15 cellular contexts compared by ENCODE assay signal in genomic region chr2:134146620-134147019, GRCh38.
DNase-seq lines count a peak whose midpoint lies in the region; ATAC-seq, FAIRE-seq and TF ChIP-seq lines count a peak whose summit lies in the region.
"Had no signal": no experiment of that assay in that cellular context is flagged by ENCODE, and none has a peak within 500 bp of the region (broad histone marks: within the 10 kb centered on the region; RNA-seq: fewer than 3 reads in every experiment).

No MANE protein-coding gene starts in this region.

- no peaks in the 10 kb centered on the region for H3K27me3 Mint-ChIP-seq in osteocyte (ENCODE audit: unreplicated experiment)
- H3K27me3 Mint-ChIP-seq: activated CD4-positive, alpha-beta T cell treated with anti-CD3 and anti-CD28 coated beads, Interleukin-2, amount 10 ng/mL, durations not matched to agents 7 days and 5 days had no signal

- H3K9ac ChIP-seq in OCI-LY3 (ENCODE audit: low read length) = no peak overlapping the region

- TF ChIP-seq CTCF in OCI-LY3 (IDR thresholded peaks at IDR 0.05; ENCODE audit: low read depth, low read length) = no peak
- no peak for TF ChIP-seq CTCF in osteocyte (IDR thresholded peaks at IDR 0.05)

- no peaks in the 10 kb centered on the region for H3K9me3 ChIP-seq in OCI-LY3 (ENCODE audit: insufficient read depth, low read length)
- H3K9me3 ChIP-seq: tibial nerve had no signal

- H3K27me3 ChIP-seq in OCI-LY3 (ENCODE audit: low read depth, low read length) = no peaks in the 10 kb centered on the region
- H3K27me3 ChIP-seq: tibial nerve had no signal

- peaks cover 11% of the 10 kb centered on the region; the same call in 1 of the 2 replicates for H4K20me1 ChIP-seq in OCI-LY3 (ENCODE audit: insufficient read depth, low read length)

- H3K9me3 Mint-ChIP-seq in osteocyte (ENCODE audit: unreplicated experiment) = no peaks in the 10 kb centered on the region
- H3K9me3 Mint-ChIP-seq: activated CD4-positive, alpha-beta T cell treated with anti-CD3 and anti-CD28 coated beads, Interleukin-2, amount 10 ng/mL, durations not matched to agents 7 days and 5 days; nephron had no signal

- H3K27ac ChIP-seq in OCI-LY3 (ENCODE audit: low read length) = no peak overlapping the region; the same call in 1 of the 2 replicates
- peak overlapping the region; percentile 70 for H3K27ac ChIP-seq in epithelial cell of prostate

- H3K27ac Mint-ChIP-seq in osteocyte (ENCODE audit: unreplicated experiment) = peak overlapping the region; percentile 48
- H3K27ac Mint-ChIP-seq: activated CD4-positive, alpha-beta T cell treated with anti-CD3 and anti-CD28 coated beads, Interleukin-2, amount 10 ng/mL, durations not matched to agents 7 days and 5 days; nephron had no signal

- H3K4me1 ChIP-seq in OCI-LY3 (ENCODE audit: low read length) = peaks cover 44% of the 10 kb centered on the region

- H3K4me2 ChIP-seq in OCI-LY3 (ENCODE audit: low read length) = peak overlapping the region; percentile 51

- ATAC-seq in GM19351 (IDR thresholded peaks at IDR 0.05; ENCODE audit: unreplicated experiment) = peak; percentile 43
- ATAC-seq in HG02885 (IDR thresholded peaks at IDR 0.05; ENCODE audit: poor library complexity, unreplicated experiment) = no peak

- H3K79me2 ChIP-seq in OCI-LY3 (ENCODE audit: low read length) = peaks cover 8% of the 10 kb centered on the region; the same call in 1 of the 2 replicates

- H3K4me1 Mint-ChIP-seq in osteocyte (ENCODE audit: unreplicated experiment) = peaks cover 44% of the 10 kb centered on the region

- H3K4me3 Mint-ChIP-seq in osteocyte (ENCODE audit: unreplicated experiment) = peak overlapping the region; percentile 41
- H3K4me3 Mint-ChIP-seq: activated CD4-positive, alpha-beta T cell treated with anti-CD3 and anti-CD28 coated beads, Interleukin-2, amount 10 ng/mL, durations not matched to agents 7 days and 5 days; nephron had no signal

- H2AFZ ChIP-seq in OCI-LY3 (ENCODE audit: low read depth, low read length) = no peak overlapping the region

- H3K36me3 Mint-ChIP-seq in osteocyte (ENCODE audit: unreplicated experiment) = peaks cover 2% of the 10 kb centered on the region

- peak overlapping the region; percentile 19; the same call in 1 of the 2 replicates for H3K4me3 ChIP-seq in OCI-LY3 (ENCODE audit: low read length)
- H3K4me3 ChIP-seq: skin epidermis, tibial nerve had no signal

- no peak for FAIRE-seq in GM12892 (lab: Jason Lieb, UNC)

- no peak for TF ChIP-seq POLR2A in GM12892 (IDR thresholded peaks at IDR 0.05; ENCODE audit: low read depth, low read length)

- H3K36me3 ChIP-seq in OCI-LY3 (replicated peaks; ENCODE audit: low read depth, low read length) = no peaks in the 10 kb centered on the region

- DNase-seq in epithelial cell of prostate (ENCODE audit: low read depth, low spot score) = no peak
- DNase-seq in osteocyte (ENCODE audit: extremely low spot score, unreplicated experiment) = no peak
- no peak for DNase-seq in GM12892 (ENCODE audit: insufficient read length)
- DNase-seq in NCI-H2227 treated with DMSO at 0.1 percent for 48 hours (lab: John Stamatoyannopoulos, UW) = no peak
- DNase-seq in NCI-H748 treated with DMSO at 0.1 percent for 48 hours (lab: John Stamatoyannopoulos, UW) = no peak
- DNase-seq: activated CD4-positive, alpha-beta T cell treated with anti-CD3 and anti-CD28 coated beads, Interleukin-2, amount 10 ng/mL, durations not matched to agents 7 days and 5 days; activated effector memory CD4-positive, alpha-beta T cell treated with anti-CD3 and anti-CD28 coated beads, Interleukin-2, amount 50 U/mL, for 16 hours; KBM-7; NCI-H2029 had no signal
